In the genomic region with DNA sequence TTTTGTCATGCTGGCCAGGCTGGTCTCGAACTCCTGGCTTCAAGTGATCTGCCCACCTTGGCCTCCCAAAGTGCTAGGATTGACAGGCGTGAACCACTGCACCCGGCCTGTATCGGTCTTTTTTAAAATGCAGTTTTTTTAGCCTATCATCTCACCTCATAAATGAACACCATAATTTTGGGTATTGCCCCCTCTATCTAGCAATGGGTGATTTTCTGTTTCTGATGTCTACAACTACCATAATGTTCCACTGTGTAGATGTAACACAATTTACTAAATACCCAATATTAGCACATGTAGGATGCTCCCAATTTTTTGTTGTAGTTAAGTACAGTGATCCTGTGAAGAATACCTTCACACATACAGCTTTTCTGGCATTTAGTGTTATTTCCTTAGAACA, we compare ENCODE assay signal across 8 cellular contexts. TPM values are rescaled to one million over a fixed set of nuclear protein-coding genes. Genes with fewer than 3 reads are reported as not detected.
DNase-seq lines count a peak whose midpoint lies in the region; ATAC-seq, FAIRE-seq and TF ChIP-seq lines count a peak whose summit lies in the region.

No MANE protein-coding gene starts in this region.

- H4K20me1 ChIP-seq in keratinocyte (ENCODE audit: control insufficient read depth, extremely low read depth, insufficient read depth, low read length): no peaks in the 10 kb centered on the region

- ATAC-seq in stimulated activated naive CD8-positive, alpha-beta T cell treated with anti-CD3 and anti-CD28 coated beads, Interleukin-15, Interleukin-2, amounts not matched to agents 100 U/mL and 50 U/mL, for 24 hours: no peak
- no peak for ATAC-seq in activated CD8-positive, alpha-beta T cell treated with anti-CD3 and anti-CD28 coated beads, Interleukin-2, amount 10 ng/mL, durations not matched to agents 7 days and 5 days
- ATAC-seq in GM21423 (IDR thresholded peaks at IDR 0.05; ENCODE audit: unreplicated experiment): no peak

- TF ChIP-seq CTCF in keratinocyte (optimal IDR thresholded peaks at IDR 0.05 in 1 of 3, IDR thresholded peaks at IDR 0.05 in 1 of 3, conservative IDR thresholded peaks at IDR 0.05 in 1 of 3; ENCODE audit: extremely low read depth in 1 of 3, insufficient read depth in 2 of 3, low read length in 3 of 3): no peak

- H3K27ac Mint-ChIP-seq in stimulated activated naive CD8-positive, alpha-beta T cell treated with anti-CD3 and anti-CD28 coated beads, Interleukin-15, Interleukin-2, amounts not matched to agents 100 ng/mL and 50 ng/mL, for 24 hours: no peak overlapping the region
- H3K27ac Mint-ChIP-seq in activated CD8-positive, alpha-beta T cell treated with anti-CD3 and anti-CD28 coated beads, Interleukin-2, amount 10 ng/mL, durations not matched to agents 7 days and 5 days: no peak overlapping the region

- POLR2A ChIA-PET in activated CD8-positive, alpha-beta T cell treated with anti-CD3 and anti-CD28 coated beads, Interleukin-2, amount 10 ng/mL, durations not matched to agents 7 days and 5 days (lab: Charles Lee): interaction anchor here (2.1 to 2.3 kb wide), 3 partner anchors 11 to 40 kb away, joined by 4 to 13 read pairs (median 6); no protein-coding TSS in a partner anchor

- H3K23ac ChIP-seq in mesendoderm (ENCODE audit: low read length): no peak overlapping the region

- WGBS in mesendoderm (ENCODE audit: extremely low coverage, insufficient coverage, low lambda C conversion rate): no CpG with 5 or more reads among the region's 4 CpGs

- no peak overlapping the region for H3K27ac ChIP-seq in keratinocyte (ENCODE audit: control insufficient read depth, insufficient read depth, low read length)
- no peak overlapping the region for H3K27ac ChIP-seq in mesendoderm (ENCODE audit: low read depth, low read length)

- H4K5ac ChIP-seq in mesendoderm (ENCODE audit: low read length): no peak overlapping the region

- no peak overlapping the region for H3K18ac ChIP-seq in mesendoderm (ENCODE audit: low read length)

- H3K36me3 Mint-ChIP-seq in stimulated activated naive CD8-positive, alpha-beta T cell treated with anti-CD3 and anti-CD28 coated beads, Interleukin-15, Interleukin-2, amounts not matched to agents 100 ng/mL and 50 ng/mL, for 24 hours (ENCODE audit: low read depth): peaks cover 9% of the 10 kb centered on the region
- H3K36me3 Mint-ChIP-seq in activated CD8-positive, alpha-beta T cell treated with anti-CD3 and anti-CD28 coated beads, Interleukin-2, amount 10 ng/mL, durations not matched to agents 7 days and 5 days (ENCODE audit: low read depth): peaks cover 13% of the 10 kb centered on the region

- H3K4me2 ChIP-seq in keratinocyte (ENCODE audit: control insufficient read depth, extremely low read depth, insufficient read depth, low read depth, low read length) (peak overlapping the region; percentile 94), mesendoderm (ENCODE audit: low read length) (no peak overlapping the region)

- H2AFZ ChIP-seq in keratinocyte (ENCODE audit: control insufficient read depth, low read length): no peak overlapping the region

- H2BK120ac ChIP-seq in mesendoderm (ENCODE audit: low read depth, low read length): no peak overlapping the region

- peak overlapping the region; percentile 81 for H3K4me3 Mint-ChIP-seq in stimulated activated naive CD8-positive, alpha-beta T cell treated with anti-CD3 and anti-CD28 coated beads, Interleukin-15, Interleukin-2, amounts not matched to agents 100 ng/mL and 50 ng/mL, for 24 hours
- peak overlapping the region; percentile 83 for H3K4me3 Mint-ChIP-seq in activated CD8-positive, alpha-beta T cell treated with anti-CD3 and anti-CD28 coated beads, Interleukin-2, amount 10 ng/mL, durations not matched to agents 7 days and 5 days

- no peaks in the 10 kb centered on the region for H3K9me3 Mint-ChIP-seq in stimulated activated naive CD8-positive, alpha-beta T cell treated with anti-CD3 and anti-CD28 coated beads, Interleukin-15, Interleukin-2, amounts not matched to agents 100 ng/mL and 50 ng/mL, for 24 hours
- H3K9me3 Mint-ChIP-seq in activated CD8-positive, alpha-beta T cell treated with anti-CD3 and anti-CD28 coated beads, Interleukin-2, amount 10 ng/mL, durations not matched to agents 7 days and 5 days (ENCODE audit: insufficient read depth): no peaks in the 10 kb centered on the region

- H3K9ac ChIP-seq in keratinocyte (ENCODE audit: control insufficient read depth, extremely low read depth, insufficient read depth, low read length) (no peak overlapping the region), mesendoderm (ENCODE audit: low read length) (no peak overlapping the region)

- no peak overlapping the region for H2BK5ac ChIP-seq in mesendoderm (ENCODE audit: low read length)

- H3K9me3 ChIP-seq in keratinocyte (ENCODE audit: control insufficient read depth, low read depth, low read length): no peaks in the 10 kb centered on the region

- H2AK5ac ChIP-seq in mesendoderm (ENCODE audit: low read length): no peak overlapping the region

- H3K4me3 ChIP-seq in keratinocyte (ENCODE audit: control insufficient read depth in 2 of 3, extremely low read depth in 1 of 3, insufficient read depth in 2 of 3, low read depth in 1 of 3, low read length in 3 of 3) (no peak overlapping the region), mesendoderm (ENCODE audit: low read length) (no peak overlapping the region)

- dilution Hi-C loops in keratinocyte (cut with MboI; ENCODE audit: extremely low pct_ligation_motif_present, low sequenced_read_pairs): no loop called here

- H2BK15ac ChIP-seq in mesendoderm (replicated peaks; ENCODE audit: low read depth): no peak overlapping the region

- no peak for DNase-seq in stimulated activated naive CD8-positive, alpha-beta T cell treated with anti-CD3 and anti-CD28 coated beads, Interleukin-15, Interleukin-2, amounts not matched to agents 100 U/mL and 50 U/mL, for 24 hours
- DNase-seq in activated CD8-positive, alpha-beta T cell treated with anti-CD3 and anti-CD28 coated beads, Interleukin-2, amount 10 ng/mL, durations not matched to agents 7 days and 5 days: no peak
- no peak for DNase-seq in keratinocyte (ENCODE audit: low read depth, low spot score)
- no peak for DNase-seq in mucosa of gallbladder (ENCODE audit: low spot score)
- no peak for DNase-seq in DMS79 (lab: John Stamatoyannopoulos, UW)
- no peak for DNase-seq in mesendoderm

- H3K4me1 Mint-ChIP-seq in stimulated activated naive CD8-positive, alpha-beta T cell treated with anti-CD3 and anti-CD28 coated beads, Interleukin-15, Interleukin-2, amounts not matched to agents 100 ng/mL and 50 ng/mL, for 24 hours (ENCODE audit: low read depth): peaks cover 35% of the 10 kb centered on the region
- H3K4me1 Mint-ChIP-seq in activated CD8-positive, alpha-beta T cell treated with anti-CD3 and anti-CD28 coated beads, Interleukin-2, amount 10 ng/mL, durations not matched to agents 7 days and 5 days (ENCODE audit: low read depth): peaks cover 34% of the 10 kb centered on the region

- no peak overlapping the region for H4K8ac ChIP-seq in mesendoderm (ENCODE audit: low read depth, low read length)

- H3K79me1 ChIP-seq in mesendoderm (ENCODE audit: low read length): peaks cover 13% of the 10 kb centered on the region

- peaks cover 15% of the 10 kb centered on the region for H3K4me1 ChIP-seq in keratinocyte (ENCODE audit: control insufficient read depth, extremely low read depth, insufficient read depth, low read length)
- H3K4me1 ChIP-seq in mesendoderm (ENCODE audit: control insufficient read depth, low read depth, low read length): peaks cover 6% of the 10 kb centered on the region

- H3K79me2 ChIP-seq in keratinocyte (ENCODE audit: control insufficient read depth, insufficient read depth, low read length): peaks cover 24% of the 10 kb centered on the region
- H3K79me2 ChIP-seq in mesendoderm (ENCODE audit: control insufficient read depth, insufficient read depth, low read length): peaks cover 24% of the 10 kb centered on the region

- H3K27me3 Mint-ChIP-seq in stimulated activated naive CD8-positive, alpha-beta T cell treated with anti-CD3 and anti-CD28 coated beads, Interleukin-15, Interleukin-2, amounts not matched to agents 100 ng/mL and 50 ng/mL, for 24 hours: no peaks in the 10 kb centered on the region
- no peaks in the 10 kb centered on the region for H3K27me3 Mint-ChIP-seq in activated CD8-positive, alpha-beta T cell treated with anti-CD3 and anti-CD28 coated beads, Interleukin-2, amount 10 ng/mL, durations not matched to agents 7 days and 5 days (ENCODE audit: low read depth)

- peaks cover 0 to 4% of the 10 kb centered on the region in 2 experiments for H3K36me3 ChIP-seq in keratinocyte (ENCODE audit: control insufficient read depth in 2 of 2, extremely low read depth in 1 of 2, insufficient read depth in 2 of 2, low read length in 2 of 2)
- no peaks in the 10 kb centered on the region for H3K36me3 ChIP-seq in mesendoderm (ENCODE audit: control insufficient read depth, insufficient read depth, low read length)

- CTCF ChIA-PET in activated CD8-positive, alpha-beta T cell treated with anti-CD3 and anti-CD28 coated beads, Interleukin-2, amount 10 ng/mL, durations not matched to agents 7 days and 5 days (lab: Charles Lee): interaction anchor here (0.6 kb wide), 1 partner anchor 203 kb away, joined by 3 read pairs; a partner anchor contains a TSS

- H3K27me3 ChIP-seq in keratinocyte (ENCODE audit: control insufficient read depth, extremely low read depth, insufficient read depth, low read length): no peaks in the 10 kb centered on the region
- no peaks in the 10 kb centered on the region for H3K27me3 ChIP-seq in mesendoderm (ENCODE audit: insufficient read depth, low read length, poor library complexity)

- no peak overlapping the region for H3K4ac ChIP-seq in mesendoderm (ENCODE audit: low read depth, low read length)

- FAIRE-seq in keratinocyte (lab: Jason Lieb, UNC): no peak

- no peaks in the 10 kb centered on the region for H3K9me1 ChIP-seq in keratinocyte (ENCODE audit: control insufficient read depth, extremely low read depth, insufficient read depth, low read length)

- no peak overlapping the region for H3K56ac ChIP-seq in mesendoderm (ENCODE audit: low read length)

RNA-seq across cellular contexts. Expression of a gene that starts 2.0 kb away (rescaled TPM):
- 10 to 100 TPM; 43.3 to 46.0 TPM for total RNA-seq in activated CD8-positive, alpha-beta T cell treated with anti-CD3 and anti-CD28 coated beads, Interleukin-2, amount 10 ng/mL, durations not matched to agents 7 days and 5 days
- 30.5 to 54.4 TPM (median 51.4 TPM) in 3 replicates for polyA plus RNA-seq in keratinocyte
- 25.0 TPM for polyA plus RNA-seq in keratinocyte (2011; ENCODE audit: low read depth)
- 56.1 and 88.2 TPM in 2 replicates for polyA plus RNA-seq in keratinocyte (2011; cell fraction: cytosol; rRNA removed)
- 20.1 and 23.8 TPM in 2 replicates for polyA plus RNA-seq in keratinocyte (2011; cell fraction: nucleus; rRNA removed)
- polyA plus RNA-seq in keratinocyte (2012; ENCODE audit: low replicate concordance): 75.3 and 124 TPM in 2 replicates
- 6.7 to 24.4 TPM (median 22.7 TPM) in 3 replicates for polyA minus RNA-seq in keratinocyte
- polyA minus RNA-seq in keratinocyte (2011; cell fraction: cytosol; rRNA and poly(A)+ RNA removed): 17.3 TPM
- polyA minus RNA-seq in keratinocyte (2011; cell fraction: nucleus; rRNA and poly(A)+ RNA removed): 11.2 and 15.7 TPM in 2 replicates
- total RNA-seq in mucosa of gallbladder: 67.9 TPM
- polyA plus RNA-seq in mesendoderm (2013, experiment 1 of 2): 195 TPM
- 199 TPM for polyA plus RNA-seq in mesendoderm (2013, experiment 2 of 2)
